In genomic region chr4:7939377-7940108, GRCh38 we compare ENCODE assay signal across 8 cellular contexts. TPM values are rescaled to one million over a fixed set of nuclear protein-coding genes. Genes with fewer than 3 reads are reported as not detected.
DNase-seq lines count a peak whose midpoint lies in the region; ATAC-seq, FAIRE-seq and TF ChIP-seq lines count a peak whose summit lies in the region.

AFAP1 (minus strand) TSS chr4:7939861; CDS start chr4:7872078, 67,783 bp downstream.

- peak within 1 kb of the TSS; percentile 99 for H3K9ac ChIP-seq in endothelial cell of umbilical vein (replicated peaks; ENCODE audit: extremely low read depth, insufficient read depth, low read length)

- H3K4me1 ChIP-seq in A673 (ENCODE audit: insufficient read depth, low read length, poor library complexity, severe bottlenecking) = peaks cover 15% of the 10 kb centered on the region
- peaks cover 31% of the 10 kb centered on the region for H3K4me1 ChIP-seq in endothelial cell of umbilical vein (ENCODE audit: control insufficient read depth, extremely low read depth, insufficient read depth, low read length)
- H3K4me1 ChIP-seq in mesodermal cell (ENCODE audit: control insufficient read depth, insufficient read depth, low read length, poor library complexity, severe bottlenecking) = peaks cover 6% of the 10 kb centered on the region

- intact Hi-C loops in A673 (cut with micrococcal nuclease; ENCODE audit: unreplicated experiment) = loop anchor here (2.0 kb wide), 1 partner anchor 21 kb away; no protein-coding TSS in a partner anchor
- intact Hi-C loops in endothelial cell of umbilical vein (cut with micrococcal nuclease) = loop anchor here (1.0 to 2.0 kb wide), 3 partner anchors 17 to 63 kb away; no protein-coding TSS in a partner anchor

- peak within 1 kb of the TSS; percentile 89 for H3K4me2 ChIP-seq in endothelial cell of umbilical vein (ENCODE audit: insufficient read depth, low read length)

- H4K20me1 ChIP-seq in endothelial cell of umbilical vein (replicated peaks; ENCODE audit: control insufficient read depth, extremely low read depth, insufficient read depth, low read length) = peaks cover 3% of the 10 kb centered on the region

- dilution Hi-C loops in endothelial cell of umbilical vein (cut with MboI; ENCODE audit: extremely low pct_ligation_motif_present, low sequenced_read_pairs) = no loop called here

- DNase-seq in A673 (ENCODE audit: low spot score) (peak; percentile 95), NCI-H82 treated with DMSO at 0.1 percent for 48 hours (lab: John Stamatoyannopoulos, UW; ENCODE audit: unreplicated experiment) (peak; percentile 45), activated T-cell treated with anti-CD3 and anti-CD28 coated beads for 1 hour (ENCODE audit: low read depth) (peak; percentile 88), endothelial cell of umbilical vein (ENCODE audit: low read depth, low spot score) (peak; percentile 93)
- DNase-seq in stimulated activated CD8-positive, alpha-beta memory T cell treated with anti-CD3 and anti-CD28 coated beads, Interleukin-12 subunit alpha, Interleukin-12 subunit beta, amount 100 ng/mL, for 24 hours (ENCODE audit: extremely low read depth) = peak; percentile 67

- H3K79me2 ChIP-seq in endothelial cell of umbilical vein (ENCODE audit: control insufficient read depth, insufficient read depth, low read length) = peaks cover 50% of the 10 kb centered on the region

- in situ Hi-C loops in GM18951 (cut with MboI; ENCODE audit: low sequenced_read_pairs, unreplicated experiment) = no loop called here

- POLR2A ChIA-PET in A673 (lab: Charles Lee; ENCODE audit: low non-redundant PET) (interaction anchor here (0.6 kb wide), 1 partner anchor 710 kb away, joined by 4 read pairs; no protein-coding TSS in a partner anchor), endothelial cell of umbilical vein (lab: Charles Lee) (interaction anchor here (0.5 to 2.9 kb wide), 20 partner anchors 10 to 138 kb away, joined by 3 to 18 read pairs (median 5); no protein-coding TSS in a partner anchor)

- peak; percentile 16 for TF ChIP-seq POLR2A in GM18951 (IDR thresholded peaks at IDR 0.05; ENCODE audit: extremely low read depth, insufficient read depth, insufficient read length)
- peak; percentile 93 for TF ChIP-seq POLR2A in endothelial cell of umbilical vein (IDR thresholded peaks at IDR 0.05; ENCODE audit: low read depth, low read length)

- ATAC-seq in HG03280 (IDR thresholded peaks at IDR 0.05; ENCODE audit: unreplicated experiment) = peak; percentile 86

- no TSS peak for BruUV-seq in A673 (replicated peaks; lab: Mats Ljungman, UMichigan)
- BruUV-seq in endothelial cell of umbilical vein (replicated peaks; lab: Mats Ljungman, UMichigan) = no TSS peak

- H3K4me3 ChIP-seq in A673 (ENCODE audit: low read depth, low read length, poor library complexity, severe bottlenecking) = peak within 1 kb of the TSS; percentile 97
- H3K4me3 ChIP-seq in endothelial cell of umbilical vein (replicated peaks in 1 of 3; ENCODE audit: insufficient read depth in 1 of 3, low read depth in 1 of 3, low read length in 3 of 3) = peak within 1 kb of the TSS; percentile 47 to 93 (median 88)
- H3K4me3 ChIP-seq in mesodermal cell (ENCODE audit: extremely low read depth, insufficient read depth, low read length, poor library complexity, severe bottlenecking) = peak within 1 kb of the TSS; percentile 95

- peak; percentile 62 for FAIRE-seq in endothelial cell of umbilical vein (lab: Jason Lieb, UNC)

- TF ChIP-seq CTCF in A673 (conservative IDR thresholded peaks at IDR 0.05; ENCODE audit: low read depth, low read length) (no peak), endothelial cell of umbilical vein (IDR thresholded peaks at IDR 0.05; ENCODE audit: extremely low read depth in 1 of 2, insufficient read depth in 1 of 2, low read depth in 1 of 2, low read length in 2 of 2) (no peak)

- 0 to 1% methylated on average over 58 to 70 of the region's 96 CpGs for WGBS in mesodermal cell (ENCODE audit: insufficient coverage in 2 of 2), 2 experiments

- CTCF ChIA-PET in A673 (lab: Charles Lee) = interaction anchor here (1.0 to 1.6 kb wide), 3 partner anchors 95 to 137 kb away, joined by 4 to 6 read pairs (median 5); no protein-coding TSS in a partner anchor
- CTCF ChIA-PET in endothelial cell of umbilical vein (lab: Charles Lee) = interaction anchor here (0.6 to 5.4 kb wide), 20 partner anchors 9 to 137 kb away, joined by 3 to 53 read pairs (median 4); no protein-coding TSS in a partner anchor

- H3K36me3 ChIP-seq in A673 (ENCODE audit: insufficient read depth, low read length, poor library complexity, severe bottlenecking) (no peaks in the 10 kb centered on the region), endothelial cell of umbilical vein (ENCODE audit: control insufficient read depth in 2 of 2, extremely low read depth in 1 of 2, insufficient read depth in 2 of 2, low read length in 2 of 2) (no peaks in the 10 kb centered on the region), mesodermal cell (ENCODE audit: control insufficient read depth, insufficient read depth, low read length) (peaks cover 1% of the 10 kb centered on the region)

- H3K27me3 ChIP-seq in A673 (replicated peaks; ENCODE audit: insufficient read depth, low read depth, low read length, poor library complexity) (no peaks in the 10 kb centered on the region), endothelial cell of umbilical vein (ENCODE audit: control insufficient read depth in 2 of 2, insufficient read depth in 2 of 2, low read length in 2 of 2) (no peaks in the 10 kb centered on the region)

- H3K27ac ChIP-seq in A673 (ENCODE audit: low read depth, low read length, poor library complexity, severe bottlenecking) (peak within 1 kb of the TSS; percentile 90), endothelial cell of umbilical vein (ENCODE audit: insufficient read depth, low read depth, low read length) (peak within 1 kb of the TSS; percentile 80), mesodermal cell (ENCODE audit: low read depth, low read length, severe bottlenecking) (peak within 1 kb of the TSS; percentile 78)

- no peaks in the 10 kb centered on the region for H3K9me3 ChIP-seq in A673 (ENCODE audit: low read depth, low read length, poor library complexity, severe bottlenecking)
- H3K9me3 ChIP-seq in endothelial cell of umbilical vein (replicated peaks; ENCODE audit: control insufficient read depth, insufficient read depth, low read length) = no peaks in the 10 kb centered on the region
- no peaks in the 10 kb centered on the region for H3K9me3 ChIP-seq in mesodermal cell (ENCODE audit: control insufficient read depth, low read length)

- peak within 1 kb of the TSS; percentile 99 for H2AFZ ChIP-seq in endothelial cell of umbilical vein (ENCODE audit: low read depth, low read length)

- H3K9me1 ChIP-seq in endothelial cell of umbilical vein (replicated peaks; ENCODE audit: control insufficient read depth, extremely low read depth, insufficient read depth, low read length) = no peaks in the 10 kb centered on the region

TF ChIP-seq in endothelial cell of umbilical vein, 7 proteins besides CTCF, POLR2A, EP300 and RAD21:
- TF ChIP-seq JUN (IDR thresholded peaks at IDR 0.05; ENCODE audit: borderline replicate concordance, insufficient read depth, insufficient read length, low read depth) (no peak), POLR2AphosphoS5 (IDR thresholded peaks at IDR 0.05; ENCODE audit: insufficient read depth, low read depth, low read length) (peak; percentile 95)

RNA-seq across cellular contexts. Expression of gene AFAP1, which starts in this region (rescaled TPM):
- 42.6 and 42.9 TPM in 2 replicates for total RNA-seq in A673 (2021)
- total RNA-seq in endothelial cell of umbilical vein = 93.3 and 103 TPM in 2 replicates
- polyA plus RNA-seq in endothelial cell of umbilical vein = 28.9 and 32.3 TPM in 2 replicates
- polyA plus RNA-seq in endothelial cell of umbilical vein (2011; cell fraction: cytosol; rRNA removed) = 36.1 and 36.5 TPM in 2 replicates
- polyA plus RNA-seq in endothelial cell of umbilical vein (2011; cell fraction: nucleus; rRNA removed) = 101 and 102 TPM in 2 replicates
- 57.8 and 58.4 TPM in 2 replicates for polyA plus RNA-seq in endothelial cell of umbilical vein (2012)
- 63.7 and 66.1 TPM in 2 replicates for polyA minus RNA-seq in endothelial cell of umbilical vein
- 7.4 TPM for polyA minus RNA-seq in endothelial cell of umbilical vein (2011; cell fraction: cytosol; rRNA and poly(A)+ RNA removed)
- polyA minus RNA-seq in endothelial cell of umbilical vein (2011; cell fraction: nucleus; rRNA and poly(A)+ RNA removed) = 108 and 116 TPM in 2 replicates
- polyA plus RNA-seq in mesodermal cell (2013, experiment 1 of 2) = 22.1 TPM
- 20.3 TPM for polyA plus RNA-seq in mesodermal cell (2013, experiment 2 of 2)

Comparison
In these comparisons a context has a peak if more than half of its experiments do, and no peak if none do; other contexts are left out.
1. Peak in every context shown above with its lines: DNase-seq, ATAC-seq, H3K4me3 ChIP-seq and H3K27ac ChIP-seq.
2. DNase-seq: peak in every context shown above with its lines; median percentile 95 in A673; 93 in endothelial cell of umbilical vein; 88 in activated T-cell treated with anti-CD3 and anti-CD28 coated beads for 1 hour; 67 in stimulated activated CD8-positive, alpha-beta memory T cell treated with anti-CD3 and anti-CD28 coated beads, Interleukin-12 subunit alpha, Interleukin-12 subunit beta, amount 100 ng/mL, for 24 hours; 45 in NCI-H82 treated with DMSO at 0.1 percent for 48 hours.